Comparison of ENCODE assay signal across 16 cellular contexts in the genomic region with DNA sequence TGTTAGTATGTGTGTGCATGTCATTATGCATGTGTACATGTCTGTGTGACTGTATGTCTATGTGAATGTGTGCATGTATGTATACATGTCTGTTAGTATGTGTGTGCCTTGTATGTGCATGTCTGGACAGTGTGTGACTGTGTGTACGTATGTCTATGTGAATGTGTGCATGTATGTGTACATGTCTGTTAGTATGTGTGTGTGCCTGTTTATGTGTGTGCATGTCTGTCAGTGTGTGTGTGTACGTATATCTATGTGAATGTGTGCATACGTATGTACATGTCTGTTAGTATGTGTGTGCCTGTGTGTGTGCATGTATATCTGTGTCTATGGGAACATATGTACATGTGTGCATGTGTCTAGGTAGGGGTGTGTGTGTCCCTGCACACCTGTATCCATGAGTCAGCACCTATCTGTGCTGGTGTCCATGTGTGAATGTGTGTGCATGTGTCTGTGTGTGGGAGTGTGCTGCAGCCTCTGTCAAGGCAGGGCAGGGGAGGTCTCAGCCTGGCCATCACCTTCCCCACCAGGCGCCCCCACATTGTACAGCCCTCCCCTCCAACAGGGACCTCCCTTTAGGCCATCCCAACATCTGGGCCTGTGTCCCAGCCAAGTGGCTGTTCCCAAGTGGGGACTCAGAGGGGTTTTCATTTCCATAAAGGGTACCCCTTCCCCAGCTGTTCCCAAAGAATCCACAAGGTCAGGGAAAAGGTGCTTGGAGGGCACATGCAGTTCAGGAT. TPM values are rescaled to one million over a fixed set of nuclear protein-coding genes. Genes with fewer than 3 reads are reported as not detected.
DNase-seq lines count a peak whose midpoint lies in the region; ATAC-seq and TF ChIP-seq lines count a peak whose summit lies in the region.
"Had no signal": no experiment of that assay in that cellular context is flagged by ENCODE, and none has a peak within 500 bp of the region (broad histone marks: within the 10 kb centered on the region; RNA-seq: fewer than 3 reads in every experiment).

No MANE protein-coding gene starts in this region.

- H3K9me3 ChIP-seq in RWPE2 (ENCODE audit: severe bottlenecking) (no peaks in the 10 kb centered on the region), hepatocyte (ENCODE audit: low read depth) (no peaks in the 10 kb centered on the region), trophoblast cell (ENCODE audit: insufficient read depth, low read depth, low read length) (peaks cover 6% of the 10 kb centered on the region), HAP-1 (no peaks in the 10 kb centered on the region)

- no peaks in the 10 kb centered on the region for H4K20me1 ChIP-seq in GM23338 (replicated peaks; ENCODE audit: insufficient read depth)
- no peaks in the 10 kb centered on the region for H4K20me1 ChIP-seq in hepatocyte (ENCODE audit: insufficient read depth, poor library complexity, severe bottlenecking)

- peaks cover 34% of the 10 kb centered on the region for H3F3A ChIP-seq in GM23338 (replicated peaks; ENCODE audit: low read depth)

- no peak overlapping the region for H3K23ac ChIP-seq in trophoblast cell (ENCODE audit: low read length)

- no peak overlapping the region for H4K12ac ChIP-seq in trophoblast cell (ENCODE audit: low read depth, low read length)

- H2BK120ac ChIP-seq in trophoblast cell (ENCODE audit: insufficient read depth, low read length, poor library complexity), result no peak overlapping the region

- peaks cover 7% of the 10 kb centered on the region for H3K36me3 Mint-ChIP-seq in GM23338 (ENCODE audit: low read depth)

- DNase-seq in GM23338 (ENCODE audit: low spot score), result no peak
- peak; percentile 25 for DNase-seq in RWPE2 (ENCODE audit: low spot score)
- no peak for DNase-seq in hepatocyte (ENCODE audit: low spot score)
- DNase-seq in trophoblast cell, result no peak
- DNase-seq in stimulated activated CD4-positive, alpha-beta T cell treated with anti-CD3 and anti-CD28 coated beads, Interleukin-15, amount 100 ng/mL, for 24 hours, result no peak
- no peak for DNase-seq in HAP-1 (ENCODE audit: low spot score in 2 of 2)
- DNase-seq: activated CD4-positive, alpha-beta T cell treated with anti-CD3 and anti-CD28 coated beads for 4 hours; activated T-cell treated with anti-CD3 and anti-CD28 coated beads, Interleukin-2, amount 50 U/mL, for 72 hours; DMS153; NCI-H1930; NCI-H774; stimulated activated CD4-positive, alpha-beta T cell treated with anti-CD3 and anti-CD28 coated beads, Interleukin-12 subunit alpha, Interleukin-12 subunit beta, amount 100 ng/mL, for 4 hours had no signal

- H3K9me2 ChIP-seq in GM23338 (ENCODE audit: insufficient read depth) (no peaks in the 10 kb centered on the region; the same call in 1 of the 2 replicates), hepatocyte (replicated peaks; ENCODE audit: insufficient read depth) (no peaks in the 10 kb centered on the region)

- H2AFZ ChIP-seq in GM23338 (no peak overlapping the region), hepatocyte (no peak overlapping the region), trophoblast cell (ENCODE audit: insufficient read depth, low read length, poor library complexity) (no peak overlapping the region)

- no peak overlapping the region for H3K9ac ChIP-seq in trophoblast cell (ENCODE audit: low read length)

- peaks cover 65% of the 10 kb centered on the region for H3K4me1 Mint-ChIP-seq in GM23338

- peaks cover 35% of the 10 kb centered on the region for H3K4me1 ChIP-seq in GM23338 (ENCODE audit: insufficient read depth)
- peaks cover 36% of the 10 kb centered on the region for H3K4me1 ChIP-seq in RWPE2 (ENCODE audit: insufficient read depth, poor library complexity, severe bottlenecking)
- H3K4me1 ChIP-seq in hepatocyte (ENCODE audit: insufficient read depth), result peaks cover 43% of the 10 kb centered on the region
- H3K4me1 ChIP-seq in trophoblast cell (ENCODE audit: control insufficient read depth in 1 of 2, insufficient read depth in 2 of 2, low read length in 2 of 2), result peaks cover 21 to 25% of the 10 kb centered on the region in 2 experiments
- peaks cover 3% of the 10 kb centered on the region; the same call in 1 of the 2 replicates for H3K4me1 ChIP-seq in HAP-1

- H3K4me2 ChIP-seq in GM23338 (peak overlapping the region; percentile 82), hepatocyte (peak overlapping the region; percentile 98), trophoblast cell (ENCODE audit: low read length) (no peak overlapping the region)

- H3K4ac ChIP-seq in trophoblast cell (ENCODE audit: low read depth, low read length), result no peak overlapping the region

- H2AK5ac ChIP-seq in trophoblast cell (ENCODE audit: low read length), result no peak overlapping the region

- H3K27ac ChIP-seq in GM23338 (ENCODE audit: low read depth) (peak overlapping the region; percentile 96), RWPE2 (ENCODE audit: poor library complexity, severe bottlenecking) (peak overlapping the region; percentile 96), hepatocyte (peak overlapping the region; percentile 83), trophoblast cell (ENCODE audit: low read depth, low read length) (no peak overlapping the region)
- H3K27ac ChIP-seq: HL-60 had no signal

- peak overlapping the region; percentile 59 for H3K4me3 Mint-ChIP-seq in GM23338
- H3K4me3 Mint-ChIP-seq: activated T-cell treated with anti-CD3 and anti-CD28 coated beads, Interleukin-2, amount 50 U/mL, for 72 hours; B cell had no signal

- H3K79me2 ChIP-seq in GM23338 (replicated peaks; ENCODE audit: insufficient read depth), result peaks cover 25% of the 10 kb centered on the region; the same call in 1 of the 2 replicates
- H3K79me2 ChIP-seq in hepatocyte, result peaks cover 59% of the 10 kb centered on the region
- peaks cover 4% of the 10 kb centered on the region for H3K79me2 ChIP-seq in trophoblast cell (ENCODE audit: control insufficient read depth, insufficient read depth, low read length, poor library complexity)

- peaks cover 18% of the 10 kb centered on the region for H3K27me3 ChIP-seq in GM23338 (ENCODE audit: insufficient read depth)
- no peaks in the 10 kb centered on the region for H3K27me3 ChIP-seq in RWPE2 (ENCODE audit: insufficient read depth, poor library complexity, severe bottlenecking)
- no peaks in the 10 kb centered on the region for H3K27me3 ChIP-seq in hepatocyte
- peaks cover 15% of the 10 kb centered on the region for H3K27me3 ChIP-seq in trophoblast cell (ENCODE audit: insufficient read depth, low read length)
- 0 out of 2 replicates have a peak, but pooled peaks cover under 1% of the 10 kb centered on the region for H3K27me3 ChIP-seq in HAP-1 (ENCODE audit: low read depth)

- no peak for ATAC-seq in GM23338
- ATAC-seq in RWPE2 (ENCODE audit: low read depth), result no peak
- no peak for ATAC-seq in GM19452 (IDR thresholded peaks at IDR 0.05; ENCODE audit: unreplicated experiment)
- ATAC-seq in HG02623 (IDR thresholded peaks at IDR 0.05; ENCODE audit: unreplicated experiment), result no peak
- ATAC-seq: activated T-cell treated with anti-CD3 and anti-CD28 coated beads, Interleukin-2, amount 50 U/mL, for 72 hours had no signal

- 0 out of 2 replicates have a peak overlapping the region, but pooled peaks have one; percentile 37 for H3K4me3 ChIP-seq in GM23338
- no peak overlapping the region for H3K4me3 ChIP-seq in RWPE2 (ENCODE audit: severe bottlenecking)
- H3K4me3 ChIP-seq in hepatocyte, result no peak overlapping the region
- H3K4me3 ChIP-seq in trophoblast cell (ENCODE audit: low read depth, low read length), result peak overlapping the region; percentile 11
- no peak overlapping the region for H3K4me3 ChIP-seq in HAP-1

- peak overlapping the region; percentile 98 for H3K27ac Mint-ChIP-seq in GM23338
- H3K27ac Mint-ChIP-seq: activated T-cell treated with anti-CD3 and anti-CD28 coated beads, Interleukin-2, amount 50 U/mL, for 72 hours; B cell had no signal

- H3K79me1 ChIP-seq in trophoblast cell (ENCODE audit: low read length), result peaks cover 5% of the 10 kb centered on the region

- H3K36me3 ChIP-seq in GM23338 (ENCODE audit: insufficient read depth) (no peaks in the 10 kb centered on the region), RWPE2 (ENCODE audit: low read depth) (peaks cover 60% of the 10 kb centered on the region), hepatocyte (replicated peaks; ENCODE audit: insufficient read depth, low read depth) (no peaks in the 10 kb centered on the region), trophoblast cell (ENCODE audit: control insufficient read depth in 1 of 2, insufficient read depth in 2 of 2, low read length in 2 of 2) (no peaks in the 10 kb centered on the region), HAP-1 (replicated peaks) (no peaks in the 10 kb centered on the region)

- 100% methylated on average over 3 of the region's 4 CpGs for WGBS in hepatocyte (ENCODE audit: low lambda C conversion rate, missing lambda C conversion rate)
- WGBS in trophoblast cell (ENCODE audit: extremely low coverage, insufficient coverage, insufficient read length), result no CpG with 5 or more reads among the region's 4 CpGs

- no peak overlapping the region for H3K18ac ChIP-seq in trophoblast cell (ENCODE audit: low read length)

- no peak overlapping the region for H3K14ac ChIP-seq in trophoblast cell (ENCODE audit: low read length)

- in situ Hi-C loops in HAP-1 (cut with MboI; ENCODE audit: low sequenced_read_pairs), result no loop called here

- no peak for TF ChIP-seq CTCF in GM23338 (conservative IDR thresholded peaks at IDR 0.05; ENCODE audit: low read depth in 2 of 2)
- TF ChIP-seq CTCF in RWPE2 (IDR thresholded peaks at IDR 0.05; ENCODE audit: poor library complexity, severe bottlenecking), result no peak
- TF ChIP-seq CTCF in hepatocyte (IDR thresholded peaks at IDR 0.05; ENCODE audit: poor library complexity), result no peak

- no peak overlapping the region for H2BK12ac ChIP-seq in trophoblast cell (ENCODE audit: low read length)

- H2BK5ac ChIP-seq in trophoblast cell (ENCODE audit: low read depth, low read length, poor library complexity), result no peak overlapping the region

- no peak overlapping the region for H4K91ac ChIP-seq in trophoblast cell (ENCODE audit: low read depth, low read length)

- H3K27me3 Mint-ChIP-seq in GM23338 (ENCODE audit: insufficient read depth, low read depth, poor library complexity), result peaks cover 40% of the 10 kb centered on the region

- H4K8ac ChIP-seq in trophoblast cell (ENCODE audit: low read depth, low read length), result no peak overlapping the region

- H3K9me3 Mint-ChIP-seq in GM23338, result peaks cover 4% of the 10 kb centered on the region; the same call in 1 of the 3 replicates

RNA-seq across cellular contexts. Expression of gene GAS6, which starts 4.4 kb away (rescaled TPM):
- 18.0 and 21.2 TPM in 2 replicates for total RNA-seq in GM23338 (2014; rRNA removed; shearing (Covaris generic))
- polyA plus RNA-seq in GM23338 (2016; fragmentation: Nextera tagmentation; extraction: Ambion mirVana), result 7.9 and 8.8 TPM in 2 replicates
- total RNA-seq in hepatocyte, result 62.5 and 70.0 TPM in 2 replicates
- 146 and 163 TPM in 2 replicates for polyA plus RNA-seq in hepatocyte
- 15.7 and 17.6 TPM in 2 replicates for polyA plus RNA-seq in trophoblast cell (2013)

Comparison
In these comparisons a context has a peak if more than half of its experiments do, and no peak if none do; other contexts are left out.
1. H3K4me3 ChIP-seq: peak in GM23338 (single experiment) and trophoblast cell (single experiment); none in RWPE2 (single experiment), hepatocyte (single experiment) and HAP-1 (single experiment).